ENCODE assay signal across 27 cellular contexts in genomic region chr7:43364391-43364790, GRCh38.
"Had no signal": no experiment of that assay in that cellular context is flagged by ENCODE, and none has a peak within 500 bp of the region (broad histone marks: within the 10 kb centered on the region; RNA-seq: fewer than 3 reads in every experiment).

No MANE protein-coding gene starts in this region.

- H3K4me1 ChIP-seq: gastrocnemius medialis, heart left ventricle, prostate gland, right atrium auricular region, stomach, thyroid gland, vagina had no signal

- H3K27me3 ChIP-seq: gastrocnemius medialis, heart left ventricle, hepatocyte, right atrium auricular region, stomach, thyroid gland, vagina had no signal

- DNase-seq: effector CD8-positive, alpha-beta T cell; endodermal cell; foreskin fibroblast; gastrocnemius medialis; heart left ventricle; kidney; mesenchymal stem cell; midbrain; naive thymus-derived CD4-positive, alpha-beta T cell; nucleus accumbens; stimulated activated CD4-positive, alpha-beta T cell treated with anti-CD3 and anti-CD28 coated beads, Interleukin-12 subunit alpha, Interleukin-12 subunit beta, amount 100 ng/mL, for 4 hours; stimulated activated CD4-positive, alpha-beta T cell treated with anti-CD3 and anti-CD28 coated beads, Interleukin-2, amount 100 ng/mL, for 24 hours; stimulated activated CD4-positive, alpha-beta T cell treated with anti-CD3 and anti-CD28 coated beads, Interleukin-4, amount 100 ng/mL, for 24 hours; stimulated activated naive CD4-positive, alpha-beta T cell treated with Interleukin-2 at 50 U/mL for 16 hours; stomach; thyroid gland; trophoblast cell had no signal

- H3K4me3 Mint-ChIP-seq: dendritic cell treated with granulocyte-macrophage colony-stimulating factor and Interleukin-4, amounts not matched to agents 40 ng/mL and 50 ng/mL, for 4 days; endodermal cell; naive thymus-derived CD4-positive, alpha-beta T cell; nephron; stimulated activated effector memory CD8-positive, alpha-beta T cell treated with anti-CD3 and anti-CD28 coated beads, Interleukin-12 subunit alpha, Interleukin-12 subunit beta, amount 100 ng/mL, for 72 hours had no signal

- H3K4me1 Mint-ChIP-seq: nephron; stimulated activated effector memory CD8-positive, alpha-beta T cell treated with anti-CD3 and anti-CD28 coated beads, Interleukin-12 subunit alpha, Interleukin-12 subunit beta, amount 100 ng/mL, for 72 hours had no signal

- H3K4me3 ChIP-seq: gastrocnemius medialis, heart left ventricle, hepatocyte, lung, prostate gland, right atrium auricular region, smooth muscle cell, stomach, thyroid gland, vagina had no signal

- H3K27me3 Mint-ChIP-seq: dendritic cell treated with granulocyte-macrophage colony-stimulating factor and Interleukin-4, amounts not matched to agents 40 ng/mL and 50 ng/mL, for 4 days had no signal

- H3K27ac ChIP-seq: epithelial cell of prostate, gastrocnemius medialis, heart left ventricle, hepatocyte, prostate gland, right atrium auricular region, stomach, thyroid gland, vagina had no signal

- H3K36me3 ChIP-seq: gastrocnemius medialis, heart left ventricle, prostate gland, right atrium auricular region, stomach, thyroid gland, vagina had no signal

- H3K4me2 ChIP-seq: hepatocyte, smooth muscle cell had no signal

- H3K9me3 ChIP-seq: gastrocnemius medialis, heart left ventricle, prostate gland, right atrium auricular region, stomach, thyroid gland, vagina had no signal

- H2AFZ ChIP-seq: hepatocyte had no signal

- H3K36me3 Mint-ChIP-seq: naive thymus-derived CD4-positive, alpha-beta T cell; stimulated activated effector memory CD8-positive, alpha-beta T cell treated with anti-CD3 and anti-CD28 coated beads, Interleukin-12 subunit alpha, Interleukin-12 subunit beta, amount 100 ng/mL, for 72 hours had no signal

- H3K27ac Mint-ChIP-seq: dendritic cell treated with granulocyte-macrophage colony-stimulating factor and Interleukin-4, amounts not matched to agents 40 ng/mL and 50 ng/mL, for 4 days; endodermal cell; naive thymus-derived CD4-positive, alpha-beta T cell; nephron; stimulated activated effector memory CD8-positive, alpha-beta T cell treated with anti-CD3 and anti-CD28 coated beads, Interleukin-12 subunit alpha, Interleukin-12 subunit beta, amount 100 ng/mL, for 72 hours had no signal

- H3K9me3 Mint-ChIP-seq: endodermal cell; nephron; stimulated activated effector memory CD8-positive, alpha-beta T cell treated with anti-CD3 and anti-CD28 coated beads, Interleukin-12 subunit alpha, Interleukin-12 subunit beta, amount 100 ng/mL, for 72 hours had no signal

- H3K79me2 ChIP-seq: hepatocyte had no signal
